In genomic region chr3:152269423-152270144, GRCh38 we compare ENCODE assay signal across 8 cellular contexts. TPM values are rescaled to one million over a fixed set of nuclear protein-coding genes. Genes with fewer than 3 reads are reported as not detected.
DNase-seq lines count a peak whose midpoint lies in the region; ATAC-seq and TF ChIP-seq lines count a peak whose summit lies in the region.

No MANE protein-coding gene starts in this region.

- H3K4me3 Mint-ChIP-seq in endodermal cell (peak overlapping the region; percentile 65), mesothelial cell of epicardium (peak overlapping the region; percentile 90)

- H3K27ac Mint-ChIP-seq in endodermal cell (no peak overlapping the region), mesothelial cell of epicardium (peak overlapping the region; percentile 97)

- H3K4me3 ChIP-seq in WI38 (ENCODE audit: low read depth, low read length) (peak overlapping the region; percentile 88), endodermal cell (ENCODE audit: low read length) (peak overlapping the region; percentile 79), tibial nerve (peak overlapping the region; percentile 79 to 93 (median 89))

- no peaks in the 10 kb centered on the region for H3K36me3 Mint-ChIP-seq in endodermal cell (ENCODE audit: low read depth)
- no peaks in the 10 kb centered on the region for H3K36me3 Mint-ChIP-seq in mesothelial cell of epicardium

- H3K27ac ChIP-seq in endodermal cell (ENCODE audit: low read depth, low read length) = peak overlapping the region; percentile 96
- peak overlapping the region; percentile 99 to 100 (median 99) for H3K27ac ChIP-seq in tibial nerve

- H3K27me3 ChIP-seq in endodermal cell (ENCODE audit: control insufficient read depth, insufficient read depth, low read length, poor library complexity, severe bottlenecking) = peaks cover 99% of the 10 kb centered on the region
- H3K27me3 ChIP-seq in tibial nerve = no peaks in the 10 kb centered on the region

- peak in 1 of 2 donors; percentile 90 for TF ChIP-seq EP300 in tibial nerve (IDR thresholded peaks at IDR 0.05)

- WGBS in endodermal cell (ENCODE audit: insufficient coverage in 1 of 2, insufficient read length in 1 of 2), 2 experiments = 0 to 3% methylated on average over 9 to 24 of the region's 26 CpGs
- WGBS in tibial nerve, 2 donors = 0 to 1% methylated on average over 26 of the region's 26 CpGs

- H3K9me3 Mint-ChIP-seq in endodermal cell (no peaks in the 10 kb centered on the region), mesothelial cell of epicardium (no peaks in the 10 kb centered on the region)

- H3K9ac ChIP-seq in endodermal cell (ENCODE audit: extremely low read depth, low read length, poor library complexity, severe bottlenecking) = no peak overlapping the region

- H3K36me3 ChIP-seq in endodermal cell (ENCODE audit: control insufficient read depth, insufficient read depth, low read length) = no peaks in the 10 kb centered on the region
- H3K36me3 ChIP-seq in tibial nerve = no peaks in the 10 kb centered on the region

- DNase-seq in activated CD8-positive, alpha-beta memory T cell treated with anti-CD3 and anti-CD28 coated beads, Interleukin-2, amount 50 U/mL, for 1 hour (ENCODE audit: extremely low read depth) = peak; percentile 53
- no peak for DNase-seq in activated CD8-positive, alpha-beta memory T cell treated with anti-CD3 and anti-CD28 coated beads, Interleukin-2, amount 50 U/mL, for 48 hours
- DNase-seq in NCI-H2081 (lab: John Stamatoyannopoulos, UW) (peak; percentile 83 to 89), endodermal cell (no peak), mesothelial cell of epicardium (ENCODE audit: low spot score in 2 of 2, unreplicated experiment in 2 of 2) (peak in 1 of 2 experiments; percentile 42), tibial nerve (ENCODE audit: low spot score in 2 of 2) (peak; percentile 26 to 50)

- peak; percentile 9 for ATAC-seq in HG02884 (IDR thresholded peaks at IDR 0.05; ENCODE audit: unreplicated experiment)

- peaks cover 93% of the 10 kb centered on the region for H3K27me3 Mint-ChIP-seq in endodermal cell (ENCODE audit: insufficient read depth)
- H3K27me3 Mint-ChIP-seq in mesothelial cell of epicardium (ENCODE audit: low read depth) = no peaks in the 10 kb centered on the region

- peak in 1 of 2 donors; percentile 30 for TF ChIP-seq POLR2A in tibial nerve (IDR thresholded peaks at IDR 0.05)

- H3K9me3 ChIP-seq in endodermal cell (ENCODE audit: control insufficient read depth, low read length) (no peaks in the 10 kb centered on the region), tibial nerve (no peaks in the 10 kb centered on the region)

- peaks cover 3% of the 10 kb centered on the region for H3K4me1 Mint-ChIP-seq in endodermal cell
- H3K4me1 Mint-ChIP-seq in mesothelial cell of epicardium = peaks cover 56% of the 10 kb centered on the region

- no peak for TF ChIP-seq CTCF in WI38 (IDR thresholded peaks at IDR 0.05; ENCODE audit: low read depth, low read length)
- no peak for TF ChIP-seq CTCF in endodermal cell (conservative IDR thresholded peaks at IDR 0.05)
- TF ChIP-seq CTCF in mesothelial cell of epicardium (IDR thresholded peaks at IDR 0.05; ENCODE audit: unreplicated experiment) = no peak
- TF ChIP-seq CTCF in tibial nerve (IDR thresholded peaks at IDR 0.05) = no peak

- H3K4me1 ChIP-seq in endodermal cell (ENCODE audit: control insufficient read depth, insufficient read depth, low read length) = peaks cover 4% of the 10 kb centered on the region
- peaks cover under 1 to 61% (median 50%) of the 10 kb centered on the region in 4 donors for H3K4me1 ChIP-seq in tibial nerve

RNA-seq across cellular contexts. Expression of gene MBNL1, which starts 0.9 kb away (rescaled TPM):
- total RNA-seq in endodermal cell = 1 to 10 TPM; 1.3 to 4.9 TPM
- polyA plus RNA-seq in endodermal cell (2013, experiment 1 of 2) = 15.2 TPM
- polyA plus RNA-seq in endodermal cell (2013, experiment 2 of 2) = 13.7 TPM
- total RNA-seq in mesothelial cell of epicardium = 67.8 to 74.8 TPM (median 72.9 TPM) in 3 replicates
- total RNA-seq in tibial nerve = 100 to 1,000 TPM; 353 to 653 (median 495) TPM

Comparison
In these comparisons a context has a peak if more than half of its experiments do, and no peak if none do; other contexts are left out.
1. DNase-seq: peak in activated CD8-positive, alpha-beta memory T cell treated with anti-CD3 and anti-CD28 coated beads, Interleukin-2, amount 50 U/mL, for 1 hour (single experiment), NCI-H2081 (2 of 2) and tibial nerve (2 of 2); none in activated CD8-positive, alpha-beta memory T cell treated with anti-CD3 and anti-CD28 coated beads, Interleukin-2, amount 50 U/mL, for 48 hours (single experiment) and endodermal cell (single experiment).
2. RNA of gene MBNL1, which starts 0.9 kb away (total RNA-seq): 353 to 653 TPM in tibial nerve and 67.8 to 74.8 TPM in mesothelial cell of epicardium; 1.3 to 4.9 TPM in endodermal cell; every median in the first group is over 10 times any median in the second.
3. Peak in every context shown above with its lines, with median percentiles within 50 percentile points of each other: H3K4me3 ChIP-seq.